29 cellular contexts compared by ENCODE assay signal in genomic region chr12:85693093-85693665, GRCh38.
"Had no signal": no experiment of that assay in that cellular context is flagged by ENCODE, and none has a peak within 500 bp of the region (broad histone marks: within the 10 kb centered on the region; RNA-seq: fewer than 3 reads in every experiment).

No MANE protein-coding gene starts in this region.

- H3K9me3 ChIP-seq: colonic mucosa, esophagus muscularis mucosa, heart right ventricle, left lung, mucosa of descending colon, neutrophil, pancreas, right lobe of liver, thoracic aorta, tibial nerve, upper lobe of right lung, uterus had no signal

- H3K27ac Mint-ChIP-seq: dendritic cell treated with granulocyte-macrophage colony-stimulating factor and Interleukin-4, amounts not matched to agents 40 ng/mL and 50 ng/mL, for 4 days; endodermal cell; mesothelial cell of epicardium; naive B cell; natural killer cell treated with Interleukin-12 subunit alpha and Interleukin-12 subunit beta and Interleukin-15 and Interleukin-18, amount 100 ng/mL, for 72 hours; stimulated activated effector memory CD8-positive, alpha-beta T cell treated with anti-CD3 and anti-CD28 coated beads, Interleukin-12 subunit alpha, Interleukin-12 subunit beta, amount 100 ng/mL, for 72 hours had no signal

- H3K9me3 Mint-ChIP-seq: dendritic cell treated with granulocyte-macrophage colony-stimulating factor and Interleukin-4, amounts not matched to agents 40 ng/mL and 50 ng/mL, for 4 days; endodermal cell; mesothelial cell of epicardium; neural crest cell had no signal

- H3K36me3 Mint-ChIP-seq: mesothelial cell of epicardium; naive B cell; natural killer cell treated with Interleukin-12 subunit alpha and Interleukin-12 subunit beta and Interleukin-15 and Interleukin-18, amount 100 ng/mL, for 72 hours; stimulated activated effector memory CD8-positive, alpha-beta T cell treated with anti-CD3 and anti-CD28 coated beads, Interleukin-12 subunit alpha, Interleukin-12 subunit beta, amount 100 ng/mL, for 72 hours had no signal

- ATAC-seq: heart right ventricle; left cardiac atrium; left lung; mucosa of descending colon; natural killer cell treated with Interleukin-12 subunit alpha and Interleukin-12 subunit beta and Interleukin-15 and Interleukin-18, amount 100 ng/mL, for 72 hours; pancreas; right lobe of liver; stimulated activated effector memory CD8-positive, alpha-beta T cell treated with anti-CD3 and anti-CD28 coated beads, Interleukin-12 subunit alpha, Interleukin-12 subunit beta, amount 100 ng/mL, for 72 hours; upper lobe of right lung had no signal

- H3K4me1 Mint-ChIP-seq: naive B cell; neural crest cell; stimulated activated effector memory CD8-positive, alpha-beta T cell treated with anti-CD3 and anti-CD28 coated beads, Interleukin-12 subunit alpha, Interleukin-12 subunit beta, amount 100 ng/mL, for 72 hours had no signal

- H3K36me3 ChIP-seq: colonic mucosa, esophagus muscularis mucosa, heart right ventricle, left lung, neutrophil, pancreas, right lobe of liver, thoracic aorta, tibial nerve, upper lobe of right lung, uterus had no signal

- H3K27me3 ChIP-seq: colonic mucosa, esophagus muscularis mucosa, heart right ventricle, left lung, neutrophil, pancreas, right lobe of liver, tibial nerve, upper lobe of right lung, uterus had no signal

- H3K4me3 ChIP-seq: colonic mucosa, esophagus muscularis mucosa, heart right ventricle, left lung, mucosa of descending colon, pancreas, right lobe of liver, smooth muscle cell, thoracic aorta, tibial nerve, upper lobe of right lung, uterus had no signal

- H3K4me3 Mint-ChIP-seq: dendritic cell treated with granulocyte-macrophage colony-stimulating factor and Interleukin-4, amounts not matched to agents 40 ng/mL and 50 ng/mL, for 4 days; endodermal cell; mesothelial cell of epicardium; naive B cell; natural killer cell treated with Interleukin-12 subunit alpha and Interleukin-12 subunit beta and Interleukin-15 and Interleukin-18, amount 100 ng/mL, for 72 hours; neural crest cell; stimulated activated effector memory CD8-positive, alpha-beta T cell treated with anti-CD3 and anti-CD28 coated beads, Interleukin-12 subunit alpha, Interleukin-12 subunit beta, amount 100 ng/mL, for 72 hours had no signal

- H3K27me3 Mint-ChIP-seq: dendritic cell treated with granulocyte-macrophage colony-stimulating factor and Interleukin-4, amounts not matched to agents 40 ng/mL and 50 ng/mL, for 4 days; naive B cell had no signal

- DNase-seq: colonic mucosa; effector CD8-positive, alpha-beta T cell; endodermal cell; foreskin melanocyte; glutamatergic neuron; heart right ventricle; hippocampal formation; left cardiac atrium; left lung; mesenchymal stem cell; mucosa of descending colon; naive B cell; pancreas; right lobe of liver; stimulated activated CD4-positive, alpha-beta T cell treated with anti-CD3 and anti-CD28 coated beads, Interleukin-2, amount 100 ng/mL, for 24 hours; stimulated activated CD4-positive, alpha-beta T cell treated with anti-CD3 and anti-CD28 coated beads, Interleukin-4, amount 100 ng/mL, for 24 hours; stimulated activated naive CD4-positive, alpha-beta T cell treated with Interleukin-2 at 50 U/mL for 16 hours; upper lobe of right lung; uterus had no signal

- H3K4me1 ChIP-seq: colonic mucosa, esophagus muscularis mucosa, heart right ventricle, left lung, right lobe of liver, tibial nerve, upper lobe of right lung, uterus had no signal

- H3K27ac ChIP-seq: colonic mucosa, esophagus muscularis mucosa, heart right ventricle, left lung, neutrophil, pancreas, right lobe of liver, thoracic aorta, tibial nerve, upper lobe of right lung, uterus had no signal
